Comparison of ENCODE assay signal across 17 cellular contexts in genomic region chr5:148902478-148902877, GRCh38.
A peak's percentile ranks its signal among the peaks of the same experiment; 100 is the strongest.
DNase-seq lines count a peak whose midpoint lies in the region; ATAC-seq and TF ChIP-seq lines count a peak whose summit lies in the region.
"Had no signal": no experiment of that assay in that cellular context is flagged by ENCODE, and none has a peak within 500 bp of the region (broad histone marks: within the 10 kb centered on the region; RNA-seq: fewer than 3 reads in every experiment).

No MANE protein-coding gene starts in this region.

- ATAC-seq in central memory CD8-positive, alpha-beta T cell (replicated peaks; ENCODE audit: extremely low read depth, poor library complexity, severe bottlenecking), result no peak
- peak; percentile 54 for ATAC-seq in stimulated activated memory B cell treated with anti-CD40 and anti-IgM and Interleukin-4, amounts not matched to agents 10 μg/mL and 1 μg/mL and 100 μg/mL, for 72 hours
- ATAC-seq in heart right ventricle, result no peak
- ATAC-seq: CD8-positive, alpha-beta T cell; HCT116; K562 had no signal

- H3K36me3 ChIP-seq in BLaER1 (no peaks in the 10 kb centered on the region), heart right ventricle (no peaks in the 10 kb centered on the region)

- H4K20me1 ChIP-seq in BLaER1, result no peaks in the 10 kb centered on the region

- H3K9ac ChIP-seq in BLaER1, result no peak overlapping the region
- H3K9ac ChIP-seq: GM23248 had no signal

- peaks cover 24% of the 10 kb centered on the region for H3K4me1 Mint-ChIP-seq in HFFc6 (ENCODE audit: low read depth)
- H3K4me1 Mint-ChIP-seq in central memory CD8-positive, alpha-beta T cell, result peaks cover 17% of the 10 kb centered on the region
- no peaks in the 10 kb centered on the region for H3K4me1 Mint-ChIP-seq in stimulated activated memory B cell treated with anti-CD40 and anti-IgM and Interleukin-4, amounts not matched to agents 10 μg/mL and 1 μg/mL and 100 μg/mL, for 72 hours
- H3K4me1 Mint-ChIP-seq: CD14-positive monocyte had no signal

- H3K4me3 ChIP-seq in BLaER1, result no peak overlapping the region
- no peak overlapping the region for H3K4me3 ChIP-seq in heart right ventricle
- H3K4me3 ChIP-seq: GM23248, K562 had no signal

- H3K27me3 Mint-ChIP-seq in HFFc6 (ENCODE audit: insufficient read depth), result no peaks in the 10 kb centered on the region; the same call in 1 of the 2 replicates
- H3K27me3 Mint-ChIP-seq in central memory CD8-positive, alpha-beta T cell, result no peaks in the 10 kb centered on the region
- no peaks in the 10 kb centered on the region for H3K27me3 Mint-ChIP-seq in stimulated activated memory B cell treated with anti-CD40 and anti-IgM and Interleukin-4, amounts not matched to agents 10 μg/mL and 1 μg/mL and 100 μg/mL, for 72 hours

- DNase-seq in HFFc6 (no peak), HUDEP-2 (lab: John Stamatoyannopoulos, UW; ENCODE audit: unreplicated experiment in 76 of 76) (no peak), cerebellar nuclear complex (lab: John Stamatoyannopoulos, UW) (no peak), heart right ventricle (no peak)
- DNase-seq in central memory CD8-positive, alpha-beta T cell (ENCODE audit: low spot score in 2 of 2), result no peak
- DNase-seq: ACHN; CD8-positive, alpha-beta T cell; COR-L47; DND-41; GDM1; GM23248 had no signal

- H3K4me1 ChIP-seq in BLaER1, result peaks cover 8% of the 10 kb centered on the region; the same call in 1 of the 2 replicates
- peaks cover 0 to 17% (median 11%) of the 10 kb centered on the region in 9 donors for H3K4me1 ChIP-seq in heart right ventricle

- no peaks in the 10 kb centered on the region for H3K36me3 Mint-ChIP-seq in HFFc6 (ENCODE audit: low read depth)
- no peaks in the 10 kb centered on the region for H3K36me3 Mint-ChIP-seq in central memory CD8-positive, alpha-beta T cell (ENCODE audit: insufficient read depth)
- H3K36me3 Mint-ChIP-seq in stimulated activated memory B cell treated with anti-CD40 and anti-IgM and Interleukin-4, amounts not matched to agents 10 μg/mL and 1 μg/mL and 100 μg/mL, for 72 hours, result no peaks in the 10 kb centered on the region
- H3K36me3 Mint-ChIP-seq: CD14-positive monocyte; CD8-positive, alpha-beta T cell had no signal

- intact Hi-C loops in heart right ventricle (cut with DNase I), result no loop called here

- H3K9me3 ChIP-seq in BLaER1 (no peaks in the 10 kb centered on the region), heart right ventricle (no peaks in the 10 kb centered on the region)

- H3K27me3 ChIP-seq in BLaER1 (no peaks in the 10 kb centered on the region), heart right ventricle (no peaks in the 10 kb centered on the region)

- TF ChIP-seq CTCF in HFFc6 (IDR thresholded peaks at IDR 0.05) (no peak), heart right ventricle (IDR thresholded peaks at IDR 0.05) (no peak)

- no peak overlapping the region for H3K27ac ChIP-seq in BLaER1
- no peak overlapping the region for H3K27ac ChIP-seq in heart right ventricle
- H3K27ac ChIP-seq: GM23248, HL-60 had no signal

- peak overlapping the region; percentile 10; the same call in 1 of the 2 replicates for H3K4me2 ChIP-seq in BLaER1

- H3K27ac Mint-ChIP-seq in HFFc6, result peak overlapping the region; percentile 4; the same call in 1 of the 2 replicates
- peak overlapping the region; percentile 17 for H3K27ac Mint-ChIP-seq in central memory CD8-positive, alpha-beta T cell (ENCODE audit: low read depth)
- H3K27ac Mint-ChIP-seq in stimulated activated memory B cell treated with anti-CD40 and anti-IgM and Interleukin-4, amounts not matched to agents 10 μg/mL and 1 μg/mL and 100 μg/mL, for 72 hours, result no peak overlapping the region
- H3K27ac Mint-ChIP-seq: CD14-positive monocyte; CD8-positive, alpha-beta T cell had no signal

- 81 to 85% methylated on average over 2 of the region's 2 CpGs for WGBS in heart right ventricle, 2 donors

- H3K4me3 Mint-ChIP-seq in HFFc6, result no peak overlapping the region
- no peak overlapping the region for H3K4me3 Mint-ChIP-seq in central memory CD8-positive, alpha-beta T cell
- H3K4me3 Mint-ChIP-seq in stimulated activated memory B cell treated with anti-CD40 and anti-IgM and Interleukin-4, amounts not matched to agents 10 μg/mL and 1 μg/mL and 100 μg/mL, for 72 hours, result no peak overlapping the region
- H3K4me3 Mint-ChIP-seq: CD14-positive monocyte; CD8-positive, alpha-beta T cell had no signal

- H3K9me3 Mint-ChIP-seq in HFFc6, result no peaks in the 10 kb centered on the region
- no peaks in the 10 kb centered on the region for H3K9me3 Mint-ChIP-seq in central memory CD8-positive, alpha-beta T cell
- H3K9me3 Mint-ChIP-seq in stimulated activated memory B cell treated with anti-CD40 and anti-IgM and Interleukin-4, amounts not matched to agents 10 μg/mL and 1 μg/mL and 100 μg/mL, for 72 hours, result no peaks in the 10 kb centered on the region
- H3K9me3 Mint-ChIP-seq: CD8-positive, alpha-beta T cell had no signal
